In the genomic region with DNA sequence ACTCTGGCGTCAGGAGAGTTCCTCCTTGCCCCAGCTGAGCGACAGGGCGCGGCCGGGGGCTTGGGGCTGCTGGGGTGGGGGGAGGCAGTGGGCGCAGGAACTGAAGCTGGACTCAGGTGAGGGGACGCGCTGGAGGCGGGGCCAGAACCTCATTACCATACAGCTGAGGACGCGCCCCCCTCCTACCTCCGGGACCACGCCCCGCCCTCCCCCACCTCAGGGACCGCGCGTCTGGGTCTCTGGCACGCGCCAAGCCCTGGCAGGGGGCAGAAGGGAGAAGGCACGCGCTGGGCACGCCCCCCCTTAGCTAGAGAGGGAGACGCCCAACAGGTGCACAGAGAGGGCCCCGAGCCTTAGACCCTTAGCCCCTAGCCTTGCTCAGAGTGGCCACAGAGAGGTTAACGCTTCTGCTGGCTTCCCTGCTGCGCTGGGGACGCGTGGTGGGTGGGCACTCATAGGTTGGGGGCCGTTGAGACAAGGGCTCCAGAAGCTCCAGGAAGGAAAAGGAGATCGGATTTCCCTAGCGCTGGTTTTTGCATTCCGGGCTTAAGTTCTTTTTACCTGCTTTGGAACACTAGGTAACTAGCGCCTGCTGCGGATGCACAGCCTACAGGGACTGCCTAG, we compare ENCODE assay signal across 9 cellular contexts. TPM values are rescaled to one million over a fixed set of nuclear protein-coding genes. Genes with fewer than 3 reads are reported as not detected.
DNase-seq lines count a peak whose midpoint lies in the region; ATAC-seq, FAIRE-seq and TF ChIP-seq lines count a peak whose summit lies in the region.
"Had no signal": no experiment of that assay in that cellular context is flagged by ENCODE, and none has a peak within 500 bp of the region (broad histone marks: within the 10 kb centered on the region; RNA-seq: fewer than 3 reads in every experiment).

No MANE protein-coding gene starts in this region.

- H3K27me3 Mint-ChIP-seq in Caco-2 (ENCODE audit: insufficient read depth, unreplicated experiment): no peaks in the 10 kb centered on the region
- peaks cover 80% of the 10 kb centered on the region for H3K27me3 Mint-ChIP-seq in activated naive CD8-positive, alpha-beta T cell treated with anti-CD3 and anti-CD28 coated beads, Interleukin-2, amount 10 ng/mL, durations not matched to agents 7 days and 5 days

- intact Hi-C loops in Caco-2 (cut with micrococcal nuclease; ENCODE audit: unreplicated experiment): loop anchor here (1.0 kb wide), 1 partner anchor 22 kb away; no protein-coding TSS in a partner anchor
- intact Hi-C loops in left lung (cut with DNase I): no loop called here

- peaks cover 31% of the 10 kb centered on the region for H3K4me1 ChIP-seq in Caco-2
- H3K4me1 ChIP-seq in left lung: peaks cover 36 to 79% of the 10 kb centered on the region in 2 donors
- peaks cover 73 to 82% (median 77%) of the 10 kb centered on the region in 4 donors for H3K4me1 ChIP-seq in upper lobe of left lung

- peak overlapping the region; percentile 84 for H3K4me3 Mint-ChIP-seq in Caco-2 (ENCODE audit: unreplicated experiment)
- H3K4me3 Mint-ChIP-seq in activated naive CD8-positive, alpha-beta T cell treated with anti-CD3 and anti-CD28 coated beads, Interleukin-2, amount 10 ng/mL, durations not matched to agents 7 days and 5 days: peak overlapping the region; percentile 51

- no peak for TF ChIP-seq POLR2A in upper lobe of left lung (IDR thresholded peaks at IDR 0.05)

- H3K36me3 ChIP-seq in Caco-2 (ENCODE audit: control insufficient read depth, insufficient read depth, low read length) (no peaks in the 10 kb centered on the region), left lung (no peaks in the 10 kb centered on the region), upper lobe of left lung (no peaks in the 10 kb centered on the region)

- H3K9me3 Mint-ChIP-seq in Caco-2 (ENCODE audit: unreplicated experiment): no peaks in the 10 kb centered on the region
- no peaks in the 10 kb centered on the region for H3K9me3 Mint-ChIP-seq in activated naive CD8-positive, alpha-beta T cell treated with anti-CD3 and anti-CD28 coated beads, Interleukin-2, amount 10 ng/mL, durations not matched to agents 7 days and 5 days

- H3K27ac Mint-ChIP-seq in Caco-2 (ENCODE audit: unreplicated experiment): no peak overlapping the region
- H3K27ac Mint-ChIP-seq in activated naive CD8-positive, alpha-beta T cell treated with anti-CD3 and anti-CD28 coated beads, Interleukin-2, amount 10 ng/mL, durations not matched to agents 7 days and 5 days: no peak overlapping the region

- H3K9me3 ChIP-seq in Caco-2 (no peaks in the 10 kb centered on the region), left lung (no peaks in the 10 kb centered on the region), upper lobe of left lung (no peaks in the 10 kb centered on the region)

- POLR2A ChIA-PET in Caco-2 (lab: Charles Lee): interaction anchor here (0.5 to 2.6 kb wide), 13 partner anchors 13 to 331 kb away, joined by 3 to 30 read pairs (median 6); a partner anchor contains a TSS
- POLR2A ChIA-PET in activated naive CD8-positive, alpha-beta T cell treated with anti-CD3 and anti-CD28 coated beads, Interleukin-2, amount 10 ng/mL, durations not matched to agents 7 days and 5 days (lab: Charles Lee): interaction anchor here (0.6 to 3.6 kb wide), 4 partner anchors 13 to 459 kb away, joined by 3 to 14 read pairs (median 6); a partner anchor contains a TSS

- H3K4me3 ChIP-seq in Caco-2 (ENCODE audit: low read depth, low read length) (peak overlapping the region; percentile 65), left lung (peak overlapping the region; percentile 48 to 55), upper lobe of left lung (peak overlapping the region; percentile 64 to 80 (median 68))

- DNase-seq in Caco-2 (peak; percentile 72 to 78), NCI-H1092 treated with DMSO at 0.1 percent for 48 hours (lab: John Stamatoyannopoulos, UW) (peak; percentile 72), left lung (no peak), upper lobe of left lung (peak; percentile 53 to 83), pons (ENCODE audit: low spot score) (no peak), HTR-8/SVneo (ENCODE audit: insufficient read length, low spot score) (no peak), NK-92 (lab: John Stamatoyannopoulos, UW; ENCODE audit: unreplicated experiment) (no peak)
- no peak for DNase-seq in activated naive CD8-positive, alpha-beta T cell treated with anti-CD3 and anti-CD28 coated beads, Interleukin-2, amount 10 ng/mL, durations not matched to agents 7 days and 5 days

- TF ChIP-seq CTCF in Caco-2 (IDR thresholded peaks at IDR 0.05; ENCODE audit: insufficient read depth in 1 of 2, low read depth in 1 of 2, low read length in 1 of 2, severe bottlenecking in 1 of 2, unreplicated experiment in 1 of 2) (no peak), left lung (IDR thresholded peaks at IDR 0.05) (no peak), upper lobe of left lung (IDR thresholded peaks at IDR 0.05) (no peak)

- TF ChIP-seq EP300 in upper lobe of left lung (IDR thresholded peaks at IDR 0.05): no peak

- 0 to 1% methylated on average over 9 to 28 of the region's 34 CpGs for WGBS in upper lobe of left lung, 2 donors

- no TSS peak for BruUV-seq in Caco-2 (replicated peaks; lab: Mats Ljungman, UMichigan)

- no peak overlapping the region for H3K27ac ChIP-seq in left lung
- H3K27ac ChIP-seq in upper lobe of left lung: peak overlapping the region in 3 of 4 donors; percentile 27 to 53 (median 28)

- CTCF ChIA-PET in Caco-2 (lab: Charles Lee): interaction anchor here (0.5 to 2.6 kb wide), 11 partner anchors 13 to 260 kb away, joined by 3 to 19 read pairs (median 7); a partner anchor contains a TSS

- no peaks in the 10 kb centered on the region for H3K27me3 ChIP-seq in Caco-2 (replicated peaks; ENCODE audit: control insufficient read depth, insufficient read depth, low read length)
- peaks cover 46 to 87% of the 10 kb centered on the region in 2 donors for H3K27me3 ChIP-seq in left lung
- peaks cover 0 to 55% (median 19%) of the 10 kb centered on the region in 4 donors for H3K27me3 ChIP-seq in upper lobe of left lung

- peaks cover 31% of the 10 kb centered on the region for H3K4me1 Mint-ChIP-seq in Caco-2 (ENCODE audit: low read depth, unreplicated experiment)
- peaks cover 29% of the 10 kb centered on the region for H3K4me1 Mint-ChIP-seq in activated naive CD8-positive, alpha-beta T cell treated with anti-CD3 and anti-CD28 coated beads, Interleukin-2, amount 10 ng/mL, durations not matched to agents 7 days and 5 days

- peaks cover 12% of the 10 kb centered on the region for H3K36me3 Mint-ChIP-seq in Caco-2 (ENCODE audit: insufficient read depth, unreplicated experiment)
- H3K36me3 Mint-ChIP-seq in activated naive CD8-positive, alpha-beta T cell treated with anti-CD3 and anti-CD28 coated beads, Interleukin-2, amount 10 ng/mL, durations not matched to agents 7 days and 5 days: no peaks in the 10 kb centered on the region

- no peak for ATAC-seq in activated naive CD8-positive, alpha-beta T cell treated with anti-CD3 and anti-CD28 coated beads, Interleukin-2, amount 10 ng/mL, durations not matched to agents 7 days and 5 days (ENCODE audit: low read depth)
- peak; percentile 33 for ATAC-seq in left lung
- no peak for ATAC-seq in upper lobe of left lung (ENCODE audit: low FRiP score in 2 of 2)

- no peak for FAIRE-seq in HTR-8/SVneo (lab: Jason Lieb, UNC)

RNA-seq across cellular contexts. Expression of a gene that starts 0.7 kb away (rescaled TPM):
- total RNA-seq in Caco-2 (2022): 3.4 TPM in 2 replicates
- total RNA-seq in activated naive CD8-positive, alpha-beta T cell treated with anti-CD3 and anti-CD28 coated beads, Interleukin-2, amount 10 ng/mL, durations not matched to agents 7 days and 5 days: under 1 TPM in 1 of 2 experiments, not detected in 1; 0.11 TPM
- 10 to 100 TPM; 10.4 to 18.1 TPM for total RNA-seq in left lung
- 10 to 100 TPM in 5 of 6 donors, 1 to 10 TPM in 1; 9.5 to 38.0 (median 13.7) TPM for total RNA-seq in upper lobe of left lung

RNA-seq across cellular contexts. Expression of a gene that starts 24.8 kb away (rescaled TPM):
- total RNA-seq in Caco-2 (2022): 54.0 and 55.8 TPM in 2 replicates
- 10 to 100 TPM; 13.9 to 14.1 TPM for total RNA-seq in activated naive CD8-positive, alpha-beta T cell treated with anti-CD3 and anti-CD28 coated beads, Interleukin-2, amount 10 ng/mL, durations not matched to agents 7 days and 5 days
- total RNA-seq in left lung: 1 to 10 TPM; 3.5 to 5.8 TPM
- total RNA-seq in upper lobe of left lung: 10 to 100 TPM in 1 of 6 donors, 1 to 10 TPM in 5; 2.6 to 11.1 (median 3.4) TPM

RNA-seq across cellular contexts. Expression of a gene that starts 34.2 kb away (rescaled TPM):
- total RNA-seq in Caco-2 (2022): 27.3 and 29.3 TPM in 2 replicates
- 10 to 100 TPM; 20.1 to 21.2 TPM for total RNA-seq in activated naive CD8-positive, alpha-beta T cell treated with anti-CD3 and anti-CD28 coated beads, Interleukin-2, amount 10 ng/mL, durations not matched to agents 7 days and 5 days
- 10 to 100 TPM; 26.3 to 29.0 TPM for total RNA-seq in left lung
- total RNA-seq in upper lobe of left lung: 10 to 100 TPM; 19.9 to 43.2 (median 29.2) TPM

RNA-seq across cellular contexts. Expression of a gene that starts 54.4 kb away (rescaled TPM):
- total RNA-seq in Caco-2 (2022) (3.2 and 4.4 TPM in 2 replicates), left lung (1 to 10 TPM in 1 of 2 donors, under 1 TPM in 1; 0.55 to 1.5 TPM), upper lobe of left lung (1 to 10 TPM in 1 of 6 donors, under 1 TPM in 2, not detected in 3; 0.46 to 2.1 (median 0.77) TPM)
- not detected for total RNA-seq in activated naive CD8-positive, alpha-beta T cell treated with anti-CD3 and anti-CD28 coated beads, Interleukin-2, amount 10 ng/mL, durations not matched to agents 7 days and 5 days
- total RNA-seq: pulmonary artery endothelial cell had no signal

Comparison
In these comparisons a context has a peak if more than half of its experiments do, and no peak if none do; other contexts are left out.
1. DNase-seq: peak in Caco-2 (2 of 2), NCI-H1092 treated with DMSO at 0.1 percent for 48 hours (single experiment) and upper lobe of left lung (2 of 2); none in activated naive CD8-positive, alpha-beta T cell treated with anti-CD3 and anti-CD28 coated beads, Interleukin-2, amount 10 ng/mL, durations not matched to agents 7 days and 5 days (single experiment), left lung (0 of 2), pons (single experiment), HTR-8/SVneo (single experiment) and NK-92 (single experiment).
2. H3K27ac ChIP-seq: peak in upper lobe of left lung (3 of 4); none in left lung (0 of 2).
3. Peak in every context shown above with its lines, with median percentiles within 50 percentile points of each other: H3K4me3 ChIP-seq.